8 cellular contexts compared by ENCODE assay signal in genomic region chr13:53250272-53250875, GRCh38.
A peak's percentile ranks its signal among the peaks of the same experiment; 100 is the strongest.
DNase-seq lines count a peak whose midpoint lies in the region; ATAC-seq and TF ChIP-seq lines count a peak whose summit lies in the region.

No MANE protein-coding gene starts in this region.

- H3K4me3 ChIP-seq in SJCRH30 = no peak overlapping the region

- DNase-seq in AML-193 (lab: John Stamatoyannopoulos, UW) (peak; percentile 88), NCI-H1105 treated with DMSO at 0.1 percent for 48 hours (lab: John Stamatoyannopoulos, UW) (peak; percentile 77), SJCRH30 (peak; percentile 39 to 85), GM19240 (ENCODE audit: insufficient read length, low spot score) (no peak)

- no peaks in the 10 kb centered on the region for H3K27me3 ChIP-seq in SJCRH30

- H3K27ac ChIP-seq in SJCRH30 = no peak overlapping the region

- no peak overlapping the region for H3K27ac Mint-ChIP-seq in nephron

- H3K4me1 ChIP-seq in SJCRH30 = no peaks in the 10 kb centered on the region

- peaks cover 3% of the 10 kb centered on the region for H3K9me3 Mint-ChIP-seq in nephron

- peak; percentile 87 to 97 (median 93) for TF ChIP-seq CTCF in nephron (IDR thresholded peaks at IDR 0.05; ENCODE audit: unreplicated experiment in 3 of 3)

- peak; percentile 85 for ATAC-seq in GM18498 (IDR thresholded peaks at IDR 0.05; ENCODE audit: unreplicated experiment)
- peak; percentile 93 for ATAC-seq in HG02852 (IDR thresholded peaks at IDR 0.05; ENCODE audit: unreplicated experiment)
- peak; percentile 78 for ATAC-seq in esophagus mucosa

- H3K4me1 Mint-ChIP-seq in nephron = peaks cover 9% of the 10 kb centered on the region

- H3K36me3 Mint-ChIP-seq in nephron (ENCODE audit: low read depth) = no peaks in the 10 kb centered on the region

- H3K4me3 Mint-ChIP-seq in nephron = no peak overlapping the region

- no peaks in the 10 kb centered on the region for H3K9me3 ChIP-seq in SJCRH30 (replicated peaks)

- no peaks in the 10 kb centered on the region for H3K36me3 ChIP-seq in SJCRH30

- peaks cover 39% of the 10 kb centered on the region for H3K27me3 Mint-ChIP-seq in nephron (ENCODE audit: low read depth)
